Comparison of ENCODE assay signal across 27 cellular contexts in genomic region chr13:30135868-30136267, GRCh38.
"Had no signal": no experiment of that assay in that cellular context is flagged by ENCODE, and none has a peak within 500 bp of the region (broad histone marks: within the 10 kb centered on the region; RNA-seq: fewer than 3 reads in every experiment).

No MANE protein-coding gene starts in this region.

- ATAC-seq: left colon; left lung; lower lobe of right lung; mucosa of descending colon; naive thymus-derived CD4-positive, alpha-beta T cell; natural killer cell treated with Interleukin-12 subunit alpha and Interleukin-12 subunit beta and Interleukin-15 and Interleukin-18, amount 100 ng/mL, for 72 hours; pancreas; right lobe of liver; stimulated activated memory B cell treated with anti-CD40 and anti-IgM and Interleukin-4, amounts not matched to agents 10 μg/mL and 1 μg/mL and 100 μg/mL, for 72 hours; stimulated activated naive CD8-positive, alpha-beta T cell treated with anti-CD3 and anti-CD28 coated beads, Interleukin-15, amount 100 ng/mL, for 72 hours had no signal

- H3K9me3 ChIP-seq: left lung, lower lobe of right lung, mucosa of descending colon, pancreas, right atrium auricular region, right lobe of liver, tibial nerve, upper lobe of left lung, vagina had no signal

- DNase-seq: hypothalamus; immature natural killer cell; kidney; left colon; left lung; lower lobe of right lung; mammary epithelial cell; mucosa of descending colon; naive thymus-derived CD4-positive, alpha-beta T cell; pancreas; posterior cingulate gyrus; right lobe of liver; stimulated activated CD4-positive, alpha-beta T cell treated with anti-CD3 and anti-CD28 coated beads, Interleukin-1b, Interleukin-23, amount 100 ng/mL, for 48 hours; stimulated activated CD4-positive, alpha-beta T cell treated with anti-CD3 and anti-CD28 coated beads, Interleukin-2, amount 100 ng/mL, for 48 hours; stimulated activated CD4-positive, alpha-beta T cell treated with anti-CD3 and anti-CD28 coated beads, Interleukin-4, amount 100 ng/mL, for 4 hours; stimulated activated CD8-positive, alpha-beta memory T cell treated with anti-CD3 and anti-CD28 coated beads, Interleukin-4, amount 100 ng/mL, for 48 hours; stimulated activated naive CD4-positive, alpha-beta T cell treated with Interleukin-2 at 50 U/mL for 16 hours; stimulated activated naive CD8-positive, alpha-beta T cell treated with anti-CD3 and anti-CD28 coated beads, Interleukin-15, amount 100 ng/mL, for 72 hours; substantia nigra had no signal

- H3K9me3 Mint-ChIP-seq: mesothelial cell of epicardium; naive thymus-derived CD4-positive, alpha-beta T cell; natural killer cell treated with Interleukin-12 subunit alpha and Interleukin-12 subunit beta and Interleukin-15 and Interleukin-18, amount 100 ng/mL, for 72 hours; stimulated activated memory B cell treated with anti-CD40 and anti-IgM and Interleukin-4, amounts not matched to agents 10 μg/mL and 1 μg/mL and 100 μg/mL, for 72 hours; stimulated activated naive CD8-positive, alpha-beta T cell treated with anti-CD3 and anti-CD28 coated beads, Interleukin-15, amount 100 ng/mL, for 72 hours had no signal

- H3K27me3 Mint-ChIP-seq: natural killer cell treated with Interleukin-12 subunit alpha and Interleukin-12 subunit beta and Interleukin-15 and Interleukin-18, amount 100 ng/mL, for 72 hours; stimulated activated naive CD8-positive, alpha-beta T cell treated with anti-CD3 and anti-CD28 coated beads, Interleukin-15, amount 100 ng/mL, for 72 hours had no signal

- H3K27ac Mint-ChIP-seq: mesothelial cell of epicardium had no signal

- H3K36me3 Mint-ChIP-seq: mesothelial cell of epicardium; naive thymus-derived CD4-positive, alpha-beta T cell; natural killer cell treated with Interleukin-12 subunit alpha and Interleukin-12 subunit beta and Interleukin-15 and Interleukin-18, amount 100 ng/mL, for 72 hours; stimulated activated memory B cell treated with anti-CD40 and anti-IgM and Interleukin-4, amounts not matched to agents 10 μg/mL and 1 μg/mL and 100 μg/mL, for 72 hours had no signal

- H3K4me1 ChIP-seq: pancreas, right lobe of liver had no signal

- H3K27ac ChIP-seq: left lung, lower lobe of right lung, pancreas, right atrium auricular region, right lobe of liver, tibial nerve, upper lobe of left lung had no signal

- H3K27me3 ChIP-seq: left lung, pancreas, right atrium auricular region, right lobe of liver, tibial nerve, upper lobe of left lung, vagina had no signal

- H3K36me3 ChIP-seq: left lung, lower lobe of right lung, pancreas, right atrium auricular region, right lobe of liver, tibial nerve, upper lobe of left lung, vagina had no signal

- H3K4me3 ChIP-seq: left lung, lower lobe of right lung, mucosa of descending colon, pancreas, right atrium auricular region, right lobe of liver, smooth muscle cell, tibial nerve, upper lobe of left lung, vagina had no signal

- H3K4me3 Mint-ChIP-seq: immature natural killer cell; mesothelial cell of epicardium; naive thymus-derived CD4-positive, alpha-beta T cell; natural killer cell treated with Interleukin-12 subunit alpha and Interleukin-12 subunit beta and Interleukin-15 and Interleukin-18, amount 100 ng/mL, for 72 hours; stimulated activated memory B cell treated with anti-CD40 and anti-IgM and Interleukin-4, amounts not matched to agents 10 μg/mL and 1 μg/mL and 100 μg/mL, for 72 hours; stimulated activated naive CD8-positive, alpha-beta T cell treated with anti-CD3 and anti-CD28 coated beads, Interleukin-15, amount 100 ng/mL, for 72 hours had no signal

- H3K4me2 ChIP-seq: smooth muscle cell had no signal
